In the genomic region with DNA sequence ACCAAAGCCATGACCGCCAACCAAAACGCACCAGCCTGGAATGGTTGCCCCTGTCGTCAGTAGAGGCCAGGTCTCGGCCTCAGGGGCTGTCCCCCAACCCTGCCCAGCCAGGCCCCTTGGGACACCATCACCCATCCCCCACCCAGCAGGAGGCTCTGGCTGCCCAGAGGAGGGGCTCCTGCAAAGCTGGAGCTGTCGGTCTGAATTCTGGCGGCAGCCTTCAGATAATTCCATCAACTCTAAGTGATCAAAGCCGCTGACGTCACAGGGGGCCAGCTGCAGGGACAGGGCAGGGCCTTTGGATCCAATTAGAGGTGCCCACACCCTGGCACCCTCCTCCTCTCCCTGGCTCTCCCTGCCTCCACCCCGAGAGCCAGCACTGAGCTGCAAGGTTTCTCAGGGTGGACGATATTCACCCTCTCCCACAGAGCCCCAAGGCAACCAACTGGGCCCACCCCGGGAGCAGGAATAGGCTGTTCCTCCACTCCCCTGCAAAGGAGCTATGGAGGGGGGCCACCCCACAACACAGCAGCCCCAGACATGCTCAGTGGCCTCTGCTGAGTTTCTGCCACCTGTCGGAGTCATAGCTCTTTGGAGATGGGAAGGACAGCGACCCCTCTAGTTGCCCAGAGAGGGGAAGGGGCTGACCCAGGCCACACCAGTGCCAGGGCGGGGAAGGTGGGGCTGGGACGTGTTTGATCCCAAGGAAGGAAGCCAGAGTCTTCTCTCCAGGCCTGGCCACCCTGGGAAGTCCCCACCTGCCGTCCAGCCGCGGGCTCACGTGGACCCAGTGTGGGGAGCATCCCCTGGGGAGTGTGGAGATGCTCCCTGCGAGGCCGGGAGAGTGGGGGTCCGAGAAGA, we compare ENCODE assay signal across 9 cellular contexts.
DNase-seq lines count a peak whose midpoint lies in the region; ATAC-seq, FAIRE-seq and TF ChIP-seq lines count a peak whose summit lies in the region.
"Had no signal": no experiment of that assay in that cellular context is flagged by ENCODE, and none has a peak within 500 bp of the region (broad histone marks: within the 10 kb centered on the region; RNA-seq: fewer than 3 reads in every experiment).

No MANE protein-coding gene starts in this region.

- peaks cover 0 to 2% (median 0%) of the 10 kb centered on the region in 7 donors for H3K9me3 Mint-ChIP-seq in CD14-positive monocyte
- H3K9me3 Mint-ChIP-seq in central memory CD8-positive, alpha-beta T cell: no peaks in the 10 kb centered on the region

- H3K27ac ChIP-seq in HL-60 (replicated peaks): peak overlapping the region; percentile 75
- peak overlapping the region; percentile 88 for H3K27ac ChIP-seq in neutrophil
- H3K27ac ChIP-seq: SJCRH30 had no signal

- DNase-seq in CD14-positive monocyte (ENCODE audit: low spot score) (no peak), HL-60 (ENCODE audit: low read depth in 1 of 2, low spot score in 1 of 2) (peak in 1 of 2 experiments; percentile 26), GM19239 (ENCODE audit: insufficient read length, low spot score) (no peak), EL (no peak), epidermal melanocyte (ENCODE audit: insufficient read length, low spot score) (no peak), GOT3 (lab: John Stamatoyannopoulos, UW) (no peak)
- DNase-seq in central memory CD8-positive, alpha-beta T cell (ENCODE audit: low spot score in 2 of 2): no peak

- FAIRE-seq in GM19239 (lab: Jason Lieb, UNC): no peak

- intact Hi-C loops in CD14-positive monocyte (cut with micrococcal nuclease): loop anchor here in 1 of 2 donors (10.0 kb wide), 1 partner anchor 165 kb away; a partner anchor contains a TSS

- H3K4me1 ChIP-seq in neutrophil (ENCODE audit: control insufficient read depth in 1 of 2, insufficient read depth in 1 of 2, low read depth in 1 of 2, low read length in 1 of 2): peaks cover 64 to 70% of the 10 kb centered on the region in 2 experiments
- H3K4me1 ChIP-seq: SJCRH30 had no signal

- H3K27ac Mint-ChIP-seq in CD14-positive monocyte: peak overlapping the region in 3 of 7 donors; percentile 40 to 77 (median 61)
- H3K27ac Mint-ChIP-seq in central memory CD8-positive, alpha-beta T cell (ENCODE audit: low read depth): no peak overlapping the region

- ATAC-seq in central memory CD8-positive, alpha-beta T cell (replicated peaks; ENCODE audit: extremely low read depth, poor library complexity, severe bottlenecking): no peak

- H3K9me3 ChIP-seq in neutrophil: no peaks in the 10 kb centered on the region
- H3K9me3 ChIP-seq: SJCRH30 had no signal

- H3K4me1 Mint-ChIP-seq in CD14-positive monocyte: peaks cover 36% of the 10 kb centered on the region
- peaks cover 24% of the 10 kb centered on the region for H3K4me1 Mint-ChIP-seq in central memory CD8-positive, alpha-beta T cell

- H3K27me3 Mint-ChIP-seq in CD14-positive monocyte (ENCODE audit: low read depth in 3 of 3): peaks cover 6 to 48% (median 41%) of the 10 kb centered on the region in 3 donors
- H3K27me3 Mint-ChIP-seq in central memory CD8-positive, alpha-beta T cell: peaks cover 8% of the 10 kb centered on the region

- peaks cover 4% of the 10 kb centered on the region for H3K36me3 ChIP-seq in neutrophil
- H3K36me3 ChIP-seq: SJCRH30 had no signal

- TF ChIP-seq CTCF in CD14-positive monocyte (IDR thresholded peaks at IDR 0.05) (no peak), HL-60 (IDR thresholded peaks at IDR 0.05; ENCODE audit: insufficient read depth, low read length) (no peak), neutrophil (IDR thresholded peaks at IDR 0.05) (no peak)

- no peaks in the 10 kb centered on the region for H3K36me3 Mint-ChIP-seq in CD14-positive monocyte
- H3K36me3 Mint-ChIP-seq in central memory CD8-positive, alpha-beta T cell (ENCODE audit: insufficient read depth): peaks cover 8% of the 10 kb centered on the region

- H3K4me3 Mint-ChIP-seq in CD14-positive monocyte: peak overlapping the region; percentile 63 to 80
- peak overlapping the region; percentile 98 for H3K4me3 Mint-ChIP-seq in central memory CD8-positive, alpha-beta T cell

- H3K4me3 ChIP-seq in HL-60 (replicated peaks; ENCODE audit: insufficient read depth, low read length) (peak overlapping the region; percentile 32), neutrophil (ENCODE audit: low read depth in 1 of 2, low read length in 1 of 2) (peak overlapping the region; percentile 66 to 82)

- H3K27me3 ChIP-seq in HL-60 (ENCODE audit: insufficient read depth, poor library complexity, severe bottlenecking) (no peaks in the 10 kb centered on the region), neutrophil (peaks cover 26% of the 10 kb centered on the region)
